In the genomic region with DNA sequence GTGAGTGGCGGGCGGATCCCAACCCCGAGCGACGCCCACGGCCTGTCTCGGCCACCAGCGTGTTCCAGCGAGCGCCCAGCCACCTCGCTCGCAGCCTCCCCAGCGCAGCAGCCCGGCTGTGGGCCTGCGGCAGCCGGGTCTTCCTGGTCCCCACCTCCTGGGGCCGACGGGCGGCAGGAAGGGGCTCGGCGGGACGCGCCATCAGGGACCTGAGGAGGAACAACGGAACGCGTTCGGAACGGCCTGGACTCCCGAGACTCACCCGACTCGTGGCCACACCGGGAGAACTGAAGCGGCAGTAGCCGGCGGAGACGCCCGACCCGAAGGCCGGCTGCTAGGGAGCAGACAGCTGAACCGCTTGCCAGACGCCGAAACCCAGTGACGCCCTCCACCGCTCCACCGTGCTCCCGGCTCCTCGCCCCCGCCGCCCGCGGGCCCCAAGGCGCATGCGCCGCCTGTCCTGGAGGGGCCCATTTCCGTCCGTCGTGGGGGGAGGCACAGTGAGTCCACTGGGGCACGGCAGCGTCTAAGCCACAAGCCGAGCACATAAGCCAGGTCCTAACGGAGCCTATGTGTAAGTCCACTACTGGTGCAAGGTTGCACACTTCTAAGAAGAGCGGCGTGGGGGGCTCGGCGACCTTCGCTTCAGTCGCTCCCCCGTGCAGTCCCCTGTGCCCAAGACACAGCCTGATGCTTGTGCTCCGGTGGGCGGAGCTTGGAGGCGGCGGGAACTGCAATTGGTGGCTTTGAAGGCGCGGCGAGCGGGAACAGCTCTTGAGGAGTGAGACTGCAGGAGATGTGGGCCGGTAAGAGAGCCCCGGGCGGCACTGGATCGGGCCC, we compare ENCODE assay signal across 1 cellular context.
TF ChIP-seq lines count a peak whose summit lies in the region.

CENPN (plus strand) TSS at position 743 of the 840 bp plus-strand sequence. CDS start 4,726 bp downstream, outside the sequence.
CMC2 (minus strand) TSS at position 414 of the 840 bp plus-strand sequence. CDS start 9,491 bp downstream, outside the sequence.

TF ChIP-seq in K562, 482 proteins besides CTCF, POLR2A, EP300 and RAD21 (continued from another document):
- TF ChIP-seq ZNF311 (CRISPR knock-in tag; IDR thresholded peaks at IDR 0.05) (no peak), BRCA1 (IDR thresholded peaks at IDR 0.05) (no peak), BRCA1 (CRISPR knock-in tag; IDR thresholded peaks at IDR 0.05) (no peak), KLF6 (CRISPR knock-in tag; IDR thresholded peaks at IDR 0.05; ENCODE audit: borderline replicate concordance) (no peak; the same call in 1 of the 2 replicates), MAFF (IDR thresholded peaks at IDR 0.05; ENCODE audit: low read length) (peak; percentile 68; the same call in 1 of the 2 replicates), GTF2A2 (tag; IDR thresholded peaks at IDR 0.05) (peak; percentile 60; the same call in 1 of the 2 replicates), NR2C2 (CRISPR knock-in tag; IDR thresholded peaks at IDR 0.05) (peak; percentile 80), NR2C2 (tag; IDR thresholded peaks at IDR 0.05) (peak; percentile 52), L3MBTL2 (IDR thresholded peaks at IDR 0.05) (no peak; the same call in 1 of the 2 replicates), ILK (tag; IDR thresholded peaks at IDR 0.05; ENCODE audit: borderline replicate concordance, low read depth) (no peak), ZNF696 (CRISPR knock-in tag; conservative IDR thresholded peaks at IDR 0.05) (no peak), SETDB1 (IDR thresholded peaks at IDR 0.05; ENCODE audit: low read length) (no peak), NR3C1 (CRISPR knock-in tag; IDR thresholded peaks at IDR 0.05) (0 out of 2 replicates have a peak, but pooled peaks have one; percentile 87)
